ENCODE assay signal across 18 cellular contexts in genomic region chr15:23645379-23646164, GRCh38. TPM values are rescaled to one million over a fixed set of nuclear protein-coding genes. Genes with fewer than 3 reads are reported as not detected.
DNase-seq lines count a peak whose midpoint lies in the region; ATAC-seq and TF ChIP-seq lines count a peak whose summit lies in the region.
"Had no signal": no experiment of that assay in that cellular context is flagged by ENCODE, and none has a peak within 500 bp of the region (broad histone marks: within the 10 kb centered on the region; RNA-seq: fewer than 3 reads in every experiment).

No MANE protein-coding gene starts in this region.

- H3K9me3 Mint-ChIP-seq in brain, result peaks cover 0 to 23% (median 9%) of the 10 kb centered on the region in 5 experiments
- H3K9me3 Mint-ChIP-seq in neural progenitor cell, result peaks cover 11% of the 10 kb centered on the region
- H3K9me3 Mint-ChIP-seq in stimulated activated memory B cell treated with anti-CD40 and anti-IgM and Interleukin-4, amounts not matched to agents 10 μg/mL and 1 μg/mL and 100 μg/mL, for 72 hours, result no peaks in the 10 kb centered on the region
- H3K9me3 Mint-ChIP-seq: activated naive CD4-positive, alpha-beta T cell treated with anti-CD3 and anti-CD28 coated beads, Interleukin-2, amount 10 ng/mL, durations not matched to agents 7 days and 5 days had no signal

- ATAC-seq in GM21423 (IDR thresholded peaks at IDR 0.05; ENCODE audit: unreplicated experiment), result no peak
- ATAC-seq in stimulated activated memory B cell treated with anti-CD40 and anti-IgM and Interleukin-4, amounts not matched to agents 10 μg/mL and 1 μg/mL and 100 μg/mL, for 72 hours, result no peak
- ATAC-seq: A549, body of pancreas had no signal

- H3K4me2 ChIP-seq in neural progenitor cell, result peak overlapping the region; percentile 42
- H3K4me2 ChIP-seq: A549, KMS-11 had no signal

- peaks cover 49% of the 10 kb centered on the region for H3K4me1 Mint-ChIP-seq in brain
- peaks cover 16% of the 10 kb centered on the region for H3K4me1 Mint-ChIP-seq in neural progenitor cell
- no peaks in the 10 kb centered on the region for H3K4me1 Mint-ChIP-seq in stimulated activated memory B cell treated with anti-CD40 and anti-IgM and Interleukin-4, amounts not matched to agents 10 μg/mL and 1 μg/mL and 100 μg/mL, for 72 hours
- H3K4me1 Mint-ChIP-seq: activated naive CD4-positive, alpha-beta T cell treated with anti-CD3 and anti-CD28 coated beads, Interleukin-2, amount 10 ng/mL, durations not matched to agents 7 days and 5 days; CD4-positive, CD25-positive, alpha-beta regulatory T cell had no signal

- DNase-seq in NCI-H1436 (lab: John Stamatoyannopoulos, UW) (peak; percentile 30), NCI-H1436 treated with DMSO at 0.1 percent for 48 hours (lab: John Stamatoyannopoulos, UW) (no peak), HuH-7 (ENCODE audit: low spot score) (peak; percentile 49), neural progenitor cell (ENCODE audit: low spot score) (peak; percentile 64), NCI-H774 (lab: John Stamatoyannopoulos, UW) (no peak)
- DNase-seq: activated naive CD4-positive, alpha-beta T cell treated with anti-CD3 and anti-CD28 coated beads, Interleukin-2, amount 10 ng/mL, durations not matched to agents 7 days and 5 days; CD4-positive, CD25-positive, alpha-beta regulatory T cell; dermis blood vessel endothelial cell; HFFc6; NCI-H187 had no signal

- H3K27ac Mint-ChIP-seq in brain (peak overlapping the region in 3 of 5 experiments; percentile 60 to 93 (median 77)), neural progenitor cell (no peak overlapping the region)
- H3K27ac Mint-ChIP-seq in stimulated activated memory B cell treated with anti-CD40 and anti-IgM and Interleukin-4, amounts not matched to agents 10 μg/mL and 1 μg/mL and 100 μg/mL, for 72 hours, result no peak overlapping the region
- H3K27ac Mint-ChIP-seq: activated naive CD4-positive, alpha-beta T cell treated with anti-CD3 and anti-CD28 coated beads, Interleukin-2, amount 10 ng/mL, durations not matched to agents 7 days and 5 days; CD4-positive, CD25-positive, alpha-beta regulatory T cell; HFFc6 had no signal

- H3K4me3 ChIP-seq in neural progenitor cell, result no peak overlapping the region
- H3K4me3 ChIP-seq: A549, body of pancreas, esophagus muscularis mucosa, prostate gland had no signal

- TF ChIP-seq CTCF in brain (conservative IDR thresholded peaks at IDR 0.05), result peak; percentile 48 to 68
- peak; percentile 45 for TF ChIP-seq CTCF in neural progenitor cell (IDR thresholded peaks at IDR 0.05)

- H4K20me1 ChIP-seq in neural progenitor cell (ENCODE audit: low read depth), result no peaks in the 10 kb centered on the region

- no peaks in the 10 kb centered on the region for H3K27me3 Mint-ChIP-seq in brain
- peaks cover 13% of the 10 kb centered on the region for H3K27me3 Mint-ChIP-seq in neural progenitor cell (ENCODE audit: insufficient read depth, low read depth)
- peaks cover 22% of the 10 kb centered on the region for H3K27me3 Mint-ChIP-seq in stimulated activated memory B cell treated with anti-CD40 and anti-IgM and Interleukin-4, amounts not matched to agents 10 μg/mL and 1 μg/mL and 100 μg/mL, for 72 hours

- H3K79me2 ChIP-seq in neural progenitor cell (ENCODE audit: low read depth), result no peaks in the 10 kb centered on the region

- no peak overlapping the region for H3K27ac ChIP-seq in neural progenitor cell
- H3K27ac ChIP-seq: A549, body of pancreas, esophagus muscularis mucosa, KMS-11, prostate gland had no signal

- no peaks in the 10 kb centered on the region for H3K4me1 ChIP-seq in neural progenitor cell
- H3K4me1 ChIP-seq: A549, body of pancreas, prostate gland had no signal

- H3K36me3 ChIP-seq in neural progenitor cell, result no peaks in the 10 kb centered on the region
- H3K36me3 ChIP-seq: esophagus muscularis mucosa, prostate gland had no signal

- no peaks in the 10 kb centered on the region for H3K27me3 ChIP-seq in neural progenitor cell
- H3K27me3 ChIP-seq: body of pancreas had no signal

- H2AFZ ChIP-seq in neural progenitor cell (replicated peaks), result no peak overlapping the region

- H3F3A ChIP-seq in neural progenitor cell (ENCODE audit: low read depth), result peaks cover 4% of the 10 kb centered on the region

- H3K4me3 Mint-ChIP-seq in brain, result peak overlapping the region; percentile 47 to 81 (median 73)
- H3K4me3 Mint-ChIP-seq in neural progenitor cell, result peak overlapping the region; percentile 80
- H3K4me3 Mint-ChIP-seq in stimulated activated memory B cell treated with anti-CD40 and anti-IgM and Interleukin-4, amounts not matched to agents 10 μg/mL and 1 μg/mL and 100 μg/mL, for 72 hours, result no peak overlapping the region
- H3K4me3 Mint-ChIP-seq: activated naive CD4-positive, alpha-beta T cell treated with anti-CD3 and anti-CD28 coated beads, Interleukin-2, amount 10 ng/mL, durations not matched to agents 7 days and 5 days; CD4-positive, CD25-positive, alpha-beta regulatory T cell; HFFc6 had no signal

- H3K36me3 Mint-ChIP-seq in brain (peaks cover 3% of the 10 kb centered on the region), neural progenitor cell (no peaks in the 10 kb centered on the region)
- H3K36me3 Mint-ChIP-seq in stimulated activated memory B cell treated with anti-CD40 and anti-IgM and Interleukin-4, amounts not matched to agents 10 μg/mL and 1 μg/mL and 100 μg/mL, for 72 hours, result no peaks in the 10 kb centered on the region
- H3K36me3 Mint-ChIP-seq: activated naive CD4-positive, alpha-beta T cell treated with anti-CD3 and anti-CD28 coated beads, Interleukin-2, amount 10 ng/mL, durations not matched to agents 7 days and 5 days; CD4-positive, CD25-positive, alpha-beta regulatory T cell had no signal

- H3K9ac ChIP-seq in neural progenitor cell, result no peak overlapping the region
- H3K9ac ChIP-seq: KMS-11 had no signal

- H3K9me3 ChIP-seq in neural progenitor cell (ENCODE audit: low read depth), result no peaks in the 10 kb centered on the region
- H3K9me3 ChIP-seq: A549, body of pancreas, esophagus muscularis mucosa, prostate gland had no signal

RNA-seq across cellular contexts. Expression of gene MAGEL2, which starts 2.1 kb away (rescaled TPM):
- 1.3 TPM for polyA plus RNA-seq in brain (ENCODE audit: insufficient read depth, low read depth, low replicate concordance)
- total RNA-seq in neural progenitor cell (ENCODE audit: low replicate concordance), result 2.5 and 2.6 TPM in 2 replicates
- total RNA-seq: CD4-positive, CD25-positive, alpha-beta regulatory T cell; dermis blood vessel endothelial cell had no signal
- polyA plus RNA-seq: A549; CD4-positive, CD25-positive, alpha-beta regulatory T cell had no signal

RNA-seq across cellular contexts. Expression of gene NDN, which starts 41.5 kb away (rescaled TPM):
- polyA plus RNA-seq in brain (ENCODE audit: insufficient read depth, low read depth, low replicate concordance), result 64.0 TPM
- 70.9 and 89.2 TPM in 2 replicates for total RNA-seq in neural progenitor cell (ENCODE audit: low replicate concordance)
- total RNA-seq: CD4-positive, CD25-positive, alpha-beta regulatory T cell; HFFc6 had no signal

Comparison
In these comparisons a context has a peak if more than half of its experiments do, and no peak if none do; other contexts are left out.
1. DNase-seq: peak in NCI-H1436 (single experiment), HuH-7 (single experiment) and neural progenitor cell (single experiment); none in NCI-H1436 treated with DMSO at 0.1 percent for 48 hours (single experiment) and NCI-H774 (single experiment).
2. H3K27ac Mint-ChIP-seq: peak in brain (3 of 5); none in neural progenitor cell (single experiment) and stimulated activated memory B cell treated with anti-CD40 and anti-IgM and Interleukin-4, amounts not matched to agents 10 μg/mL and 1 μg/mL and 100 μg/mL, for 72 hours (single experiment).